10 cellular contexts compared by ENCODE assay signal in the genomic region with DNA sequence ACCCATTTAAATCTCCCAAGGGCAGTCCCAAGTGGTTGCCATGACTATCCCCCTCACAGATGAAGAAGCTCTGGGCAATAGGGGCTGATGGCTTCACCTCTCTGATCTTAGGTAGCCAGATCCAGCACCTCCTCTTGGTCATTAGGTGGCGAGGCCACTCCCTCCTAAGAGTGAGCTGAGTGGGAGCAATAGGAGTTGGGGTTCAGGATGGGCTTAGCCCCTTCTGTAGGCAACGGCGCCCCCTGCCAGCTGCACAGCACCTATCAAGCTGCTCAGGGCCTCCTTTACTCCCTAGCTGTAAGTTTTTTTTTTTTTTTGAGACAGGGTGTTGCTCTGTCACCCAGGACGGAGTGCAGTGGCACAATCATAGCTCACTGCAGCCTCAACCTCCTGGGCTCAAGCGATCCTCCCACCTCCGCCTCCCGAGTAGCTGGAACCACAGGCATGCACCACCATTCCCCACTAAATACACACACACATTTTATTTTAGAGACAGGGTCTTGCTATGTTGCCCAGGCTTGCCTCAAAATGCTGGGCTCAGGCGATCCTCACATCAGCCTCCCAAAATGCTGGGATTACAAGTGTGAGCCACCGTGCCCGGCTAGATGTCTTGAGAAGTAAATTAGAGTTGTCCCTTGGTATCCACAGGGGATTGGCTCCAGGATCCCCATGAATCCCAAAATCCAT. TPM values are rescaled to one million over a fixed set of nuclear protein-coding genes. Genes with fewer than 3 reads are reported as not detected.
DNase-seq lines count a peak whose midpoint lies in the region; ATAC-seq and TF ChIP-seq lines count a peak whose summit lies in the region.
"Had no signal": no experiment of that assay in that cellular context is flagged by ENCODE, and none has a peak within 500 bp of the region (broad histone marks: within the 10 kb centered on the region; RNA-seq: fewer than 3 reads in every experiment).

No MANE protein-coding gene starts in this region.

- peak; percentile 55 for TF ChIP-seq RAD21 in SK-N-SH (IDR thresholded peaks at IDR 0.05; ENCODE audit: low read length)

- H3F3A ChIP-seq in SK-N-SH (replicated peaks; ENCODE audit: insufficient read depth): peaks cover 18% of the 10 kb centered on the region

- no peaks in the 10 kb centered on the region for H3K9me2 ChIP-seq in SK-N-SH

- TF ChIP-seq CTCF in cardiac muscle cell (IDR thresholded peaks at IDR 0.05; ENCODE audit: low read depth, low read length) (peak; percentile 57), SK-N-SH (IDR thresholded peaks at IDR 0.05) (peak; percentile 70), esophagus muscularis mucosa (IDR thresholded peaks at IDR 0.05) (peak; percentile 28 to 44 (median 44)), thoracic aorta (IDR thresholded peaks at IDR 0.05) (peak; percentile 19)

- intact Hi-C loops in left cardiac atrium (cut with DNase I): loop anchor here in 1 of 2 donors (1.0 kb wide), 1 partner anchor 26 kb away; no protein-coding TSS in a partner anchor
- intact Hi-C loops in esophagus muscularis mucosa (cut with DNase I): loop anchor here (1.0 kb wide), 1 partner anchor 34 kb away; no protein-coding TSS in a partner anchor

- H2AFZ ChIP-seq in SK-N-SH (ENCODE audit: low read depth): no peak overlapping the region

- ATAC-seq in left cardiac atrium: no peak
- no peak for ATAC-seq in thoracic aorta (ENCODE audit: insufficient number of reproducible peaks, low FRiP score, low read depth)

- no peak overlapping the region for H3K4me2 ChIP-seq in SK-N-SH

- H3K79me2 ChIP-seq in SK-N-SH (ENCODE audit: insufficient read depth): peaks cover 18% of the 10 kb centered on the region

- no peaks in the 10 kb centered on the region for H4K20me1 ChIP-seq in SK-N-SH (ENCODE audit: insufficient read depth)

- H3K4me3 ChIP-seq in cardiac muscle cell: no peak overlapping the region
- H3K4me3 ChIP-seq in SK-N-SH (ENCODE audit: low read depth in 2 of 2, low read length in 1 of 2): no peak overlapping the region
- H3K4me3 ChIP-seq in esophagus muscularis mucosa: no peak overlapping the region
- H3K4me3 ChIP-seq in thoracic aorta: no peak overlapping the region

- no peaks in the 10 kb centered on the region for H3K9me3 ChIP-seq in cardiac muscle cell (ENCODE audit: low read depth)
- no peaks in the 10 kb centered on the region for H3K9me3 ChIP-seq in SK-N-SH
- H3K9me3 ChIP-seq in esophagus muscularis mucosa: no peaks in the 10 kb centered on the region
- no peaks in the 10 kb centered on the region for H3K9me3 ChIP-seq in thoracic aorta

- H3K27me3 ChIP-seq in cardiac muscle cell (no peaks in the 10 kb centered on the region), SK-N-SH (ENCODE audit: insufficient read depth) (no peaks in the 10 kb centered on the region), esophagus muscularis mucosa (peaks cover 0 to 2% (median 0%) of the 10 kb centered on the region in 4 donors), thoracic aorta (replicated peaks; ENCODE audit: insufficient read depth) (no peaks in the 10 kb centered on the region)

- 93% methylated on average over 7 of the region's 10 CpGs for WGBS in SK-N-SH (ENCODE audit: low lambda C conversion rate)
- 73% methylated on average over 10 of the region's 10 CpGs for WGBS in esophagus muscularis mucosa

- CTCF ChIA-PET in SK-N-SH (lab: Yijun Ruan, JAX): interaction anchor here (0.7 to 13.6 kb wide), 13 partner anchors 9 to 227 kb away, joined by 3 to 174 read pairs (median 4); partner anchors contain the start of genes CDH16 and PDP2

- POLR2A ChIA-PET in SK-N-SH (lab: Yijun Ruan, JAX): interaction anchor here (0.6 to 1.0 kb wide), 3 partner anchors 34 to 326 kb away, joined by 3 to 6 read pairs (median 4); no protein-coding TSS in a partner anchor

- no peak for TF ChIP-seq EP300 in SK-N-SH (IDR thresholded peaks at IDR 0.05; ENCODE audit: borderline replicate concordance in 1 of 2, low read depth in 1 of 2, low read length in 1 of 2)
- no peak for TF ChIP-seq EP300 in esophagus muscularis mucosa (IDR thresholded peaks at IDR 0.05)

- H3K9ac ChIP-seq in SK-N-SH: no peak overlapping the region

- H3K36me3 ChIP-seq in cardiac muscle cell: no peaks in the 10 kb centered on the region
- peaks cover 0 to 3% of the 10 kb centered on the region in 2 experiments for H3K36me3 ChIP-seq in SK-N-SH (replicated peaks in 1 of 2; ENCODE audit: control insufficient read depth in 1 of 2, insufficient read depth in 2 of 2, low read length in 1 of 2)
- peaks cover 0 to 31% (median 19%) of the 10 kb centered on the region in 4 donors for H3K36me3 ChIP-seq in esophagus muscularis mucosa
- H3K36me3 ChIP-seq in thoracic aorta: no peaks in the 10 kb centered on the region

- DNase-seq in cardiac muscle cell (ENCODE audit: low read depth in 1 of 2, low spot score in 1 of 2) (peak; percentile 50 to 68), left cardiac atrium (no peak), SK-N-SH (peak; percentile 59), esophagus muscularis mucosa (ENCODE audit: extremely low spot score) (no peak), thoracic aorta (ENCODE audit: low spot score) (no peak), Ammon's horn (ENCODE audit: low spot score) (no peak), NCI-H1092 (lab: John Stamatoyannopoulos, UW) (no peak), GF-D8 (lab: John Stamatoyannopoulos, UW) (no peak)

- H3K4me1 ChIP-seq in cardiac muscle cell (ENCODE audit: low read depth) (peaks cover 45% of the 10 kb centered on the region), SK-N-SH (ENCODE audit: control insufficient read depth in 1 of 2, insufficient read depth in 2 of 2, low read depth in 1 of 2, low read length in 1 of 2) (peaks cover 16 to 20% of the 10 kb centered on the region in 2 experiments; a peak in 3 of 4 replicates), esophagus muscularis mucosa (peaks cover 38 to 70% (median 62%) of the 10 kb centered on the region in 4 donors), thoracic aorta (ENCODE audit: control insufficient read depth in 1 of 2, low read depth in 2 of 2) (peaks cover 24 to 53% of the 10 kb centered on the region in 2 donors)

- TF ChIP-seq POLR2A in esophagus muscularis mucosa (IDR thresholded peaks at IDR 0.05; ENCODE audit: low read depth): no peak

- no peak overlapping the region for H3K27ac ChIP-seq in cardiac muscle cell
- peak overlapping the region in 1 of 2 experiments; percentile 71; a peak in 2 of 4 replicates for H3K27ac ChIP-seq in SK-N-SH (ENCODE audit: low read depth in 2 of 2, low read length in 1 of 2)
- peak overlapping the region in 1 of 4 donors; percentile 37 for H3K27ac ChIP-seq in esophagus muscularis mucosa (replicated peaks in 1 of 4)
- H3K27ac ChIP-seq in thoracic aorta: peak overlapping the region; percentile 20 to 40

TF ChIP-seq in SK-N-SH, 30 proteins besides CTCF, POLR2A, EP300 and RAD21:
- TF ChIP-seq SMC3 (IDR thresholded peaks at IDR 0.05; ENCODE audit: low read depth, low read length) (peak; percentile 66), NRF1 (IDR thresholded peaks at IDR 0.05; ENCODE audit: low read depth, low read length) (no peak), EZH2phosphoT487 (IDR thresholded peaks at IDR 0.05; ENCODE audit: borderline replicate concordance, low read depth) (no peak)

RNA-seq across cellular contexts. Expression of gene RRAD, which starts 3.5 kb away (rescaled TPM):
- total RNA-seq in cardiac muscle cell (51.6 and 246 TPM in 2 replicates), left cardiac atrium (100 to 1,000 TPM in 1 of 2 donors, 10 to 100 TPM in 1; 58.3 to 325 TPM), esophagus muscularis mucosa (10 to 100 TPM; 36.4 to 64.9 (median 55.4) TPM), thoracic aorta (10 to 100 TPM; 43.2 to 88.3 TPM)
- polyA plus RNA-seq in cardiac muscle cell (73.8 and 318 TPM in 2 replicates), SK-N-SH (2012; rRNA removed) (9.3 and 11.7 TPM in 2 replicates)
- 3.5 and 5.2 TPM in 2 replicates for polyA plus RNA-seq in SK-N-SH (2012; cell fraction: cytosol; rRNA removed)
- 16.5 and 22.1 TPM in 2 replicates for polyA plus RNA-seq in SK-N-SH (2012; cell fraction: nucleus; rRNA removed)

RNA-seq across cellular contexts. Expression of gene CIAO2B, which starts 5.4 kb away (rescaled TPM):
- 151 and 184 TPM in 2 replicates for total RNA-seq in cardiac muscle cell
- 194 and 242 TPM in 2 replicates for polyA plus RNA-seq in cardiac muscle cell
- total RNA-seq in left cardiac atrium: 100 to 1,000 TPM in 1 of 2 donors, 10 to 100 TPM in 1; 92.7 to 120 TPM
- 577 and 665 TPM in 2 replicates for polyA plus RNA-seq in SK-N-SH (2012; rRNA removed)
- polyA plus RNA-seq in SK-N-SH (2012; cell fraction: cytosol; rRNA removed): 393 and 468 TPM in 2 replicates
- polyA plus RNA-seq in SK-N-SH (2012; cell fraction: nucleus; rRNA removed): 306 and 310 TPM in 2 replicates
- total RNA-seq in esophagus muscularis mucosa: 100 to 1,000 TPM in 1 of 4 donors, 10 to 100 TPM in 3; 83.1 to 101 (median 95.5) TPM
- 100 to 1,000 TPM in 1 of 2 donors, 10 to 100 TPM in 1; 23.2 to 102 TPM for total RNA-seq in thoracic aorta

RNA-seq across cellular contexts. Expression of gene CES2, which starts 6.5 kb away (rescaled TPM):
- total RNA-seq in cardiac muscle cell: 67.9 and 84.2 TPM in 2 replicates
- 69.1 and 94.3 TPM in 2 replicates for polyA plus RNA-seq in cardiac muscle cell
- 10 to 100 TPM; 27.6 to 48.0 TPM for total RNA-seq in left cardiac atrium
- polyA plus RNA-seq in SK-N-SH (2012; rRNA removed): 33.1 and 37.8 TPM in 2 replicates
- polyA plus RNA-seq in SK-N-SH (2012; cell fraction: cytosol; rRNA removed): 17.4 and 23.3 TPM in 2 replicates
- 49.6 and 54.5 TPM in 2 replicates for polyA plus RNA-seq in SK-N-SH (2012; cell fraction: nucleus; rRNA removed)
- 10 to 100 TPM; 22.0 to 29.7 (median 26.8) TPM for total RNA-seq in esophagus muscularis mucosa
- total RNA-seq in thoracic aorta: 10 to 100 TPM; 29.8 to 92.7 TPM

RNA-seq across cellular contexts. Expression of gene CDH16, which starts 10.2 kb away (rescaled TPM):
- 0.07 and 4.4 TPM in 2 replicates for total RNA-seq in cardiac muscle cell
- polyA plus RNA-seq in cardiac muscle cell: not detected in 2 replicates
- total RNA-seq in left cardiac atrium: under 1 TPM; 0.39 to 0.47 TPM
- not detected in 2 replicates for polyA plus RNA-seq in SK-N-SH (2012; rRNA removed)
- not detected in 2 replicates for polyA plus RNA-seq in SK-N-SH (2012; cell fraction: cytosol; rRNA removed)
- polyA plus RNA-seq in SK-N-SH (2012; cell fraction: nucleus; rRNA removed): 0.02 TPM in 1 of 2 replicates, not detected in the other
- under 1 TPM in 1 of 4 donors, not detected in 3; 0.52 TPM for total RNA-seq in esophagus muscularis mucosa
- not detected for total RNA-seq in thoracic aorta
- total RNA-seq: activated CD8-positive, alpha-beta memory T cell treated with anti-CD3 and anti-CD28 coated beads for 36 hours; pulmonary artery endothelial cell had no signal

RNA-seq across cellular contexts. Expression of gene CES3, which starts 32.2 kb away (rescaled TPM):
- total RNA-seq in cardiac muscle cell (6.2 and 12.8 TPM in 2 replicates), left cardiac atrium (1 to 10 TPM in 1 of 2 donors, under 1 TPM in 1; 0.63 to 1.4 TPM), esophagus muscularis mucosa (under 1 TPM in 3 of 4 donors, not detected in 1; 0.23 to 0.42 (median 0.33) TPM), thoracic aorta (1 to 10 TPM in 1 of 2 donors, under 1 TPM in 1; 0.63 to 1.1 TPM)
- polyA plus RNA-seq in cardiac muscle cell (4.7 and 6.4 TPM in 2 replicates), SK-N-SH (2012; rRNA removed) (1.4 and 1.8 TPM in 2 replicates)
- polyA plus RNA-seq in SK-N-SH (2012; cell fraction: cytosol; rRNA removed): 0.32 and 0.37 TPM in 2 replicates
- 12.0 and 13.8 TPM in 2 replicates for polyA plus RNA-seq in SK-N-SH (2012; cell fraction: nucleus; rRNA removed)
- total RNA-seq: pulmonary artery endothelial cell had no signal

Comparison
In these comparisons a context has a peak if more than half of its experiments do, and no peak if none do; other contexts are left out.
1. DNase-seq: peak in cardiac muscle cell (2 of 2) and SK-N-SH (single experiment); none in left cardiac atrium (single experiment), esophagus muscularis mucosa (single experiment), thoracic aorta (single experiment), Ammon's horn (single experiment), NCI-H1092 (single experiment) and GF-D8 (single experiment).
2. CTCF ChIP-seq: peak in every context shown above with its lines; median percentile 70 in SK-N-SH; 57 in cardiac muscle cell; 44 in esophagus muscularis mucosa; 19 in thoracic aorta.